1 cellular context compared by ENCODE assay signal in genomic region chr13:95404141-95404882, GRCh38.
A peak's percentile ranks its signal among the peaks of the same experiment; 100 is the strongest.
TF ChIP-seq lines count a peak whose summit lies in the region.

No MANE protein-coding gene starts in this region.

TF ChIP-seq in GM12878, 131 proteins besides CTCF, POLR2A, EP300 and RAD21 (continued from another document and continues in another):
- TF ChIP-seq EGR1 (IDR thresholded peaks at IDR 0.05; ENCODE audit: borderline replicate concordance in 1 of 2, low read depth in 2 of 2, low read length in 2 of 2) (no peak), NRF1 (conservative IDR thresholded peaks at IDR 0.05; ENCODE audit: low read depth, low read length) (no peak), E2F8 (IDR thresholded peaks at IDR 0.05; ENCODE audit: low read depth, partially characterized antibody) (no peak), ELK1 (IDR thresholded peaks at IDR 0.05; ENCODE audit: low read depth, low read length) (no peak), ETV6 (conservative IDR thresholded peaks at IDR 0.05 in 1 of 2, IDR thresholded peaks at IDR 0.05 in 1 of 2; ENCODE audit: borderline replicate concordance in 1 of 2, low read depth in 1 of 2) (no peak), HDGF (IDR thresholded peaks at IDR 0.05) (no peak), BCL11A (IDR thresholded peaks at IDR 0.05; ENCODE audit: low read depth, low read length) (no peak), PRDM15 (CRISPR knock-in tag; IDR thresholded peaks at IDR 0.05) (no peak), NFIC (IDR thresholded peaks at IDR 0.05; ENCODE audit: low read depth, low read length) (no peak), RELA (IDR thresholded peaks at IDR 0.05; ENCODE audit: borderline replicate concordance, partially characterized antibody) (no peak), SRF (IDR thresholded peaks at IDR 0.05; ENCODE audit: low read depth in 2 of 2, low read length in 2 of 2) (no peak), RAD51 (IDR thresholded peaks at IDR 0.05) (no peak), ZBTB11 (CRISPR knock-in tag; IDR thresholded peaks at IDR 0.05) (no peak), IKZF2 (IDR thresholded peaks at IDR 0.05) (no peak; a peak in 1 of 4 replicates), WRNIP1 (IDR thresholded peaks at IDR 0.05; ENCODE audit: borderline replicate concordance, low read depth, low read length) (no peak), MYB (IDR thresholded peaks at IDR 0.05; ENCODE audit: borderline replicate concordance, low read depth, low read length) (no peak), CEBPB (IDR thresholded peaks at IDR 0.05; ENCODE audit: borderline replicate concordance in 1 of 2, low read depth in 2 of 2, low read length in 2 of 2) (no peak), JUND (IDR thresholded peaks at IDR 0.05; ENCODE audit: low read depth, low read length) (no peak), CREM (IDR thresholded peaks at IDR 0.05; ENCODE audit: low read depth) (no peak), TCF12 (IDR thresholded peaks at IDR 0.05; ENCODE audit: low read depth, low read length) (peak; percentile 85), EED (IDR thresholded peaks at IDR 0.05; ENCODE audit: low read depth) (peak; percentile 49; the same call in 1 of the 2 replicates), KDM1A (IDR thresholded peaks at IDR 0.05; ENCODE audit: borderline replicate concordance) (no peak), RB1 (IDR thresholded peaks at IDR 0.05; ENCODE audit: borderline replicate concordance) (no peak), SMAD5 (IDR thresholded peaks at IDR 0.05; ENCODE audit: low read depth) (no peak), ZNF207 (IDR thresholded peaks at IDR 0.05; ENCODE audit: borderline replicate concordance) (no peak), LARP7 (IDR thresholded peaks at IDR 0.05) (no peak), SKIL (IDR thresholded peaks at IDR 0.05; ENCODE audit: low read depth, poor library complexity, severe bottlenecking) (no peak), MYC (IDR thresholded peaks at IDR 0.05; ENCODE audit: insufficient read depth, insufficient read length, insufficient replicate concordance, low read length, severe bottlenecking) (no peak), BCLAF1 (IDR thresholded peaks at IDR 0.05) (no peak), ZNF384 (IDR thresholded peaks at IDR 0.05; ENCODE audit: borderline replicate concordance, low read depth, low read length) (no peak), SMC3 (IDR thresholded peaks at IDR 0.05; ENCODE audit: borderline replicate concordance, low read length) (peak; percentile 99), USF1 (IDR thresholded peaks at IDR 0.05; ENCODE audit: borderline replicate concordance, extremely low read length, insufficient read depth, low read depth, low read length) (no peak), TCF7 (IDR thresholded peaks at IDR 0.05; ENCODE audit: borderline replicate concordance) (no peak), ATF3 (IDR thresholded peaks at IDR 0.05; ENCODE audit: borderline replicate concordance, extremely low read depth, low read depth, low read length) (no peak), E4F1 (IDR thresholded peaks at IDR 0.05; ENCODE audit: borderline replicate concordance, partially characterized antibody) (no peak), ZNF217 (IDR thresholded peaks at IDR 0.05) (no peak), ZNF24 (IDR thresholded peaks at IDR 0.05) (no peak), POU2F2 (IDR thresholded peaks at IDR 0.05; ENCODE audit: borderline replicate concordance, low read depth, low read length) (0 out of 3 replicates have a peak, but pooled peaks have one; percentile 45), ZNF622 (IDR thresholded peaks at IDR 0.05) (no peak), SUZ12 (IDR thresholded peaks at IDR 0.05; ENCODE audit: unreplicated experiment) (no peak), FOXK2 (IDR thresholded peaks at IDR 0.05) (no peak), HDAC6 (IDR thresholded peaks at IDR 0.05; ENCODE audit: unreplicated experiment) (no peak), KAT2A (conservative IDR thresholded peaks at IDR 0.05; ENCODE audit: control insufficient read depth, low read depth, low read length) (no peak), ASH2L (IDR thresholded peaks at IDR 0.05; ENCODE audit: borderline replicate concordance, low read depth) (no peak)
